1 cellular context compared by ENCODE assay signal in the genomic region with DNA sequence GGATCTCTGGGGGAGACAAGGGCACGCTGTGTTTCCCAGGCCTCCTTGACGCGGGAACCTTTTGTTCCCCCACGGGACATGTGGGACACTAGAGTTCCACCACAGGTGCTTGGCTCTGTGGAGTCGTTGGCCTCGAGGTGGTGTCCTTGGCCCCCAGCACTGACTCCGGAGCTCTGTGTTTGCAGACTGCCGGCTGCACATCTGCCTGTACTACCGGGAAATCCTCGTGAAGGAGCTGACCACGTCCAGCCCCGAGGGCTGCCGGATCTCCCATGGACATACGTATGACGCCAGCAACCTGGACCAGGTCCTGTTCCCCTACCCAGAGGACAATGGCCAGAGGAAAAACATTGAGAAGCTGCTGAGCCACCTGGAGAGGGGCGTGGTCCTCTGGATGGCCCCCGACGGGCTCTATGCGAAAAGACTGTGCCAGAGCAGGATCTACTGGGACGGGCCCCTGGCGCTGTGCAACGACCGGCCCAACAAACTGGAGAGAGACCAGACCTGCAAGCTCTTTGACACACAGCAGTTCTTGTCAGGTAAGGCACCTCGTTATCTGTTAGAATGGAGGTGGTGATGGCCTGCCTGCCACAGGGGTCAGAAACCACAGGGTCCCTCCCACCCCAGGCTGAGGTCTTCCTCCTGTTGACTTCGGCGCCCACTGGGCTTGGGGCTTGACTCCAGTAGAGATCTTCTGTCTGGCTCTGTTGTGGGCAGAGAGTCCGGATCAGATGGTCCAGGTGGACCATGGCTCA.
TF ChIP-seq lines count a peak whose summit lies in the region.

No MANE protein-coding gene starts in this region.

TF ChIP-seq in GM12878, 131 proteins besides CTCF, POLR2A, EP300 and RAD21 (continued from another document):
- TF ChIP-seq, protein P1, sequence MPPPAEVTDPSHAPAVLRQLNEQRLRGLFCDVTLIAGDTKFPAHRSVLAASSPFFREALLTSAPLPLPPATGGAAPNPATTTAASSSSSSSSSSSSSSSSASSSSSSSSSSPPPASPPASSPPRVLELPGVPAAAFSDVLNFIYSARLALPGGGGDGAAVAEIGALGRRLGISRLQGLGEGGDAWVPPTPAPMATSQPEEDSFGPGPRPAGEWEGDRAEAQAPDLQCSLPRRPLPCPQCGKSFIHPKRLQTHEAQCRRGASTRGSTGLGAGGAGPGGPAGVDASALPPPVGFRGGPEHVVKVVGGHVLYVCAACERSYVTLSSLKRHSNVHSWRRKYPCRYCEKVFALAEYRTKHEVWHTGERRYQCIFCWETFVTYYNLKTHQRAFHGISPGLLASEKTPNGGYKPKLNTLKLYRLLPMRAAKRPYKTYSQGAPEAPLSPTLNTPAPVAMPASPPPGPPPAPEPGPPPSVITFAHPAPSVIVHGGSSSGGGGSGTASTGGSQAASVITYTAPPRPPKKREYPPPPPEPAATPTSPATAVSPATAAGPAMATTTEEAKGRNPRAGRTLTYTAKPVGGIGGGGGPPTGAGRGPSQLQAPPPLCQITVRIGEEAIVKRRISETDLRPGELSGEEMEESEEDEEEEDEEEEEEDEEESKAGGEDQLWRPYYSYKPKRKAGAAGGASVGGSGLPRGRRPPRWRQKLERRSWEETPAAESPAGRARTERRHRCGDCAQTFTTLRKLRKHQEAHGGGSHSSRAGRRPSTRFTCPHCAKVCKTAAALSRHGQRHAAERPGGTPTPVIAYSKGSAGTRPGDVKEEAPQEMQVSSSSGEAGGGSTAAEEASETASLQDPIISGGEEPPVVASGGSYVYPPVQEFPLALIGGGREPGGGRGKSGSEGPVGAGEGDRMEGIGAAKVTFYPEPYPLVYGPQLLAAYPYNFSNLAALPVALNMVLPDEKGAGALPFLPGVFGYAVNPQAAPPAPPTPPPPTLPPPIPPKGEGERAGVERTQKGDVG (CRISPR knock-in tag; IDR thresholded peaks at IDR 0.05) = 0 out of 2 replicates have a peak, but pooled peaks have one; percentile 13
- TF ChIP-seq ZNF207 (IDR thresholded peaks at IDR 0.05; ENCODE audit: borderline replicate concordance) = no peak
- no peak for TF ChIP-seq HDAC2 (IDR thresholded peaks at IDR 0.05)
- TF ChIP-seq MTA3 (IDR thresholded peaks at IDR 0.05; ENCODE audit: borderline replicate concordance, low read length) = peak; percentile 80; the same call in 1 of the 2 replicates
- TF ChIP-seq EGR1 (IDR thresholded peaks at IDR 0.05; ENCODE audit: borderline replicate concordance in 1 of 2, low read depth in 2 of 2, low read length in 2 of 2) = no peak
- TF ChIP-seq GATAD2B (conservative IDR thresholded peaks at IDR 0.05; ENCODE audit: low read depth) = 0 out of 2 replicates have a peak, but pooled peaks have one; percentile 45
- TF ChIP-seq RFX5 (IDR thresholded peaks at IDR 0.05; ENCODE audit: low read depth, low read length) = no peak
- no peak for TF ChIP-seq SREBF2 (IDR thresholded peaks at IDR 0.05; ENCODE audit: low read length)
- 0 out of 2 replicates have a peak, but pooled peaks have one; percentile 27 for TF ChIP-seq LARP7 (IDR thresholded peaks at IDR 0.05)
TF ChIP-seq in GM12878: peak in this region for 22.
